Comparison of ENCODE assay signal across 9 cellular contexts in the genomic region with DNA sequence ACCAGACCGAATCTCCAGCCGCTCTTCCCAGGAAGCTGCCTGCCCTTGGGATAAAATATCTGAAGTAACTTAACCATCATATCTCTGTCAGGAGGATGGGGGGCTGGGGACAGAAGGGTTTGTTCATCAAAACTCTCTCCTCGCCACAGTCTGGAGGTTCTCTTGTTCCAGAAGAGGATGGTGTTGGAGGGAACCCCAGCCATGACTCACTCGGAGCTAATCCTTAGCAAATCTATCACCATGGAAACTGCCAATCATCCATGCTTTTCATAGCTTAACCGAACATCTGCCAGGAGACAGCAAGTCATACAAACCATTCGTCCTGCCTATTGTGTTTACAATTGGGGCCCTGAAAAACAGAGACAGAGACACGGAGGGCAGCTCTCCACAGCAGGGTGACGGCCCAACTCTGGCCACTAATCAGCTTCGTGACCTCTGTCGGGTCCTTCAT.
DNase-seq lines count a peak whose midpoint lies in the region; ATAC-seq and TF ChIP-seq lines count a peak whose summit lies in the region.
"Had no signal": no experiment of that assay in that cellular context is flagged by ENCODE, and none has a peak within 500 bp of the region (broad histone marks: within the 10 kb centered on the region; RNA-seq: fewer than 3 reads in every experiment).

No MANE protein-coding gene starts in this region.

- TF ChIP-seq POLR2A in body of pancreas (IDR thresholded peaks at IDR 0.05) (no peak), testis (IDR thresholded peaks at IDR 0.05) (no peak)

- intact Hi-C loops in body of pancreas (cut with DNase I), result no loop called here
- intact Hi-C loops in testis (cut with DNase I; ENCODE audit: low total_unique reads), result no loop called here

- WGBS in body of pancreas, 2 donors, result 60 to 64% methylated on average over 10 of the region's 10 CpGs
- WGBS in mesodermal cell (ENCODE audit: insufficient coverage in 2 of 2), 2 experiments, result 49 to 62% methylated on average over 5 to 7 of the region's 10 CpGs
- WGBS in testis, 2 donors, result 71 to 77% methylated on average over 10 of the region's 10 CpGs

- H3K27ac ChIP-seq in body of pancreas, result no peak overlapping the region
- H3K27ac ChIP-seq in mesodermal cell (ENCODE audit: low read depth, low read length, severe bottlenecking), result peak overlapping the region; percentile 98
- no peak overlapping the region for H3K27ac ChIP-seq in testis

- no peaks in the 10 kb centered on the region for H3K36me3 ChIP-seq in body of pancreas (replicated peaks in 1 of 2; ENCODE audit: insufficient read depth in 1 of 2, low read depth in 2 of 2)
- H3K36me3 ChIP-seq in mesodermal cell (ENCODE audit: control insufficient read depth, insufficient read depth, low read length), result no peaks in the 10 kb centered on the region
- no peaks in the 10 kb centered on the region for H3K36me3 ChIP-seq in testis (ENCODE audit: low read depth, missing control alignments)

- H3K4me3 ChIP-seq in body of pancreas (no peak overlapping the region), mesodermal cell (ENCODE audit: extremely low read depth, insufficient read depth, low read length, poor library complexity, severe bottlenecking) (no peak overlapping the region), testis (no peak overlapping the region)

- ATAC-seq in body of pancreas (peak; percentile 38), HG03095 (IDR thresholded peaks at IDR 0.05; ENCODE audit: unreplicated experiment) (no peak), GM19351 (IDR thresholded peaks at IDR 0.05; ENCODE audit: unreplicated experiment) (no peak)

- H3K9me3 ChIP-seq in body of pancreas (no peaks in the 10 kb centered on the region), mesodermal cell (ENCODE audit: control insufficient read depth, low read length) (no peaks in the 10 kb centered on the region), testis (no peaks in the 10 kb centered on the region)

- H3K27me3 ChIP-seq in body of pancreas (no peaks in the 10 kb centered on the region), testis (no peaks in the 10 kb centered on the region)

- H3K4me1 ChIP-seq in body of pancreas (no peaks in the 10 kb centered on the region), mesodermal cell (ENCODE audit: control insufficient read depth, insufficient read depth, low read length, poor library complexity, severe bottlenecking) (peaks cover 41% of the 10 kb centered on the region), testis (no peaks in the 10 kb centered on the region)

- DNase-seq in COLO668 (lab: John Stamatoyannopoulos, UW; ENCODE audit: unreplicated experiment), result peak; percentile 63
- DNase-seq in NCI-H146 treated with DMSO at 0.1 percent for 48 hours (lab: John Stamatoyannopoulos, UW; ENCODE audit: unreplicated experiment), result peak; percentile 84
- peak in 3 of 4 donors; percentile 36 to 65 (median 40) for DNase-seq in body of pancreas
- no peak for DNase-seq in stimulated activated CD4-positive, alpha-beta T cell treated with anti-CD3 and anti-CD28 coated beads, Interleukin-2, amount 100 ng/mL, for 24 hours
- DNase-seq in testis, result no peak
- DNase-seq: activated naive CD8-positive, alpha-beta T cell treated with anti-CD3 and anti-CD28 coated beads, Interleukin-2, amount 10 ng/mL, durations not matched to agents 7 days and 5 days had no signal

- no peak for TF ChIP-seq CTCF in body of pancreas (IDR thresholded peaks at IDR 0.05)
- no peak for TF ChIP-seq CTCF in testis (IDR thresholded peaks at IDR 0.05)

Comparison
In these comparisons a context has a peak if more than half of its experiments do, and no peak if none do; other contexts are left out.
1. DNase-seq: peak in COLO668 (single experiment), NCI-H146 treated with DMSO at 0.1 percent for 48 hours (single experiment) and body of pancreas (3 of 4); none in stimulated activated CD4-positive, alpha-beta T cell treated with anti-CD3 and anti-CD28 coated beads, Interleukin-2, amount 100 ng/mL, for 24 hours (0 of 2) and testis (single experiment).